Comparison of ENCODE assay signal across 32 cellular contexts in the genomic region with DNA sequence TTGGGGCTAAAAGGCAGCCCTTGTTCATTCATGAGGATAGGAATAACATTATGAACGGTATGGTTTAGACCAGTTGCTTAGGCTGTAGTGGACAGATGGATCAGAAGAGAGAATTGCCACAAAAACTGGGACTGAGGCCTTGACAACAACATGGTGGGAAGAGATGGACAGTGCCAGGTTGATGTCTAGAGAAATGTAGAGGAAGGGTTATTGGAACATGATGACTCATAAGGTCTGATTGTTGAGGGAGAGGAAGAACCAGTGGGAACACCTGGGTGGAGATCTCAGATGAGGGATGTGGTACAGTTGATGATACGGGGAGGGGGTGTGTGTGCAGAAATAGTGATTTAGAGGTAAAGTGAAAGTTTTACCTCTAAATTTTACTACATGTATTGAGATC.
"Had no signal": no experiment of that assay in that cellular context is flagged by ENCODE, and none has a peak within 500 bp of the region (broad histone marks: within the 10 kb centered on the region; RNA-seq: fewer than 3 reads in every experiment).

No MANE protein-coding gene starts in this region.

- DNase-seq: activated B cell treated with CpG ODN at 0.5 μM for 24 hours; activated CD4-positive, alpha-beta memory T cell treated with anti-CD3 and anti-CD28 coated beads for 36 hours; activated CD4-positive, alpha-beta T cell treated with anti-CD3 and anti-CD28 coated beads for 4 hours; activated CD4-positive, alpha-beta T cell treated with anti-CD3 and anti-CD28 coated beads, Interleukin-2, amount 50 U/mL, for 1 hour; activated CD4-positive, CD25-positive, alpha-beta regulatory T cell treated with anti-CD3 and anti-CD28 coated beads, Interleukin-2, amount 50 U/mL, for 72 hours; activated CD8-positive, alpha-beta memory T cell treated with anti-CD3 and anti-CD28 coated beads for 24 hours; activated CD8-positive, alpha-beta memory T cell treated with anti-CD3 and anti-CD28 coated beads, Interleukin-2, amount 10 ng/mL, durations not matched to agents 7 days and 5 days; activated CD8-positive, alpha-beta memory T cell treated with anti-CD3 and anti-CD28 coated beads, Interleukin-2, amount 50 U/mL, for 48 hours; activated effector memory CD4-positive, alpha-beta T cell treated with Interleukin-2 at 50 U/mL for 16 hours; activated naive CD4-positive, alpha-beta T cell treated with anti-CD3 and anti-CD28 coated beads, Interleukin-2, amount 10 ng/mL, durations not matched to agents 7 days and 5 days; activated naive CD8-positive, alpha-beta T cell treated with anti-CD3 and anti-CD28 coated beads, Interleukin-2, amount 50 U/mL, for 24 hours; activated T-cell treated with anti-CD3 and anti-CD28 coated beads, Interleukin-2, amount 50 U/mL, for 48 hours; anterior cingulate cortex; central memory CD4-positive, alpha-beta T cell; NCI-H1092 treated with DMSO at 0.1 percent for 48 hours; NCI-H1417; NCI-H146; NCI-H187; NCI-H2029 treated with DMSO at 0.1 percent for 48 hours; NCI-H2107; NCI-H2171; NCI-H510A; NCI-H526; NCI-H748 treated with DMSO at 0.1 percent for 48 hours; NK-92 treated with Interleukin-12 subunit alpha and Interleukin-12 subunit beta, amount 100 ng/mL, for 24 hours; Right ventricle myocardium superior; SW 1271; T-helper 1 cell; T-helper 2 cell; T-helper 9 cell had no signal

- H3K9me3 Mint-ChIP-seq: activated B cell treated with CpG ODN at 0.5 μM for 24 hours; activated CD4-positive, alpha-beta memory T cell treated with anti-CD3 and anti-CD28 coated beads for 36 hours; activated naive CD4-positive, alpha-beta T cell treated with anti-CD3 and anti-CD28 coated beads, Interleukin-2, amount 10 ng/mL, durations not matched to agents 7 days and 5 days; activated naive CD8-positive, alpha-beta T cell treated with anti-CD3 and anti-CD28 coated beads, Interleukin-2, amount 50 U/mL, for 24 hours; brain had no signal

- H3K4me1 Mint-ChIP-seq: activated B cell treated with CpG ODN at 0.5 μM for 24 hours; activated CD8-positive, alpha-beta memory T cell treated with anti-CD3 and anti-CD28 coated beads, Interleukin-2, amount 10 ng/mL, durations not matched to agents 7 days and 5 days; activated naive CD4-positive, alpha-beta T cell treated with anti-CD3 and anti-CD28 coated beads, Interleukin-2, amount 10 ng/mL, durations not matched to agents 7 days and 5 days; activated naive CD8-positive, alpha-beta T cell treated with anti-CD3 and anti-CD28 coated beads, Interleukin-2, amount 50 U/mL, for 24 hours; brain had no signal

- H3K27me3 Mint-ChIP-seq: activated naive CD4-positive, alpha-beta T cell treated with anti-CD3 and anti-CD28 coated beads, Interleukin-2, amount 10 ng/mL, durations not matched to agents 7 days and 5 days; brain had no signal

- H3K4me3 Mint-ChIP-seq: activated B cell treated with CpG ODN at 0.5 μM for 24 hours; activated CD4-positive, alpha-beta memory T cell treated with anti-CD3 and anti-CD28 coated beads for 36 hours; activated CD8-positive, alpha-beta memory T cell treated with anti-CD3 and anti-CD28 coated beads, Interleukin-2, amount 10 ng/mL, durations not matched to agents 7 days and 5 days; activated naive CD4-positive, alpha-beta T cell treated with anti-CD3 and anti-CD28 coated beads, Interleukin-2, amount 10 ng/mL, durations not matched to agents 7 days and 5 days; activated naive CD8-positive, alpha-beta T cell; activated naive CD8-positive, alpha-beta T cell treated with anti-CD3 and anti-CD28 coated beads, Interleukin-2, amount 50 U/mL, for 24 hours; brain had no signal

- H3K27ac Mint-ChIP-seq: activated B cell treated with CpG ODN at 0.5 μM for 24 hours; activated CD4-positive, alpha-beta memory T cell treated with anti-CD3 and anti-CD28 coated beads for 36 hours; activated CD8-positive, alpha-beta memory T cell treated with anti-CD3 and anti-CD28 coated beads, Interleukin-2, amount 10 ng/mL, durations not matched to agents 7 days and 5 days; activated naive CD4-positive, alpha-beta T cell treated with anti-CD3 and anti-CD28 coated beads, Interleukin-2, amount 10 ng/mL, durations not matched to agents 7 days and 5 days; activated naive CD8-positive, alpha-beta T cell; activated naive CD8-positive, alpha-beta T cell treated with anti-CD3 and anti-CD28 coated beads, Interleukin-2, amount 50 U/mL, for 24 hours had no signal

- H3K36me3 Mint-ChIP-seq: activated CD4-positive, alpha-beta memory T cell treated with anti-CD3 and anti-CD28 coated beads for 36 hours; activated CD8-positive, alpha-beta memory T cell treated with anti-CD3 and anti-CD28 coated beads, Interleukin-2, amount 10 ng/mL, durations not matched to agents 7 days and 5 days; activated naive CD4-positive, alpha-beta T cell treated with anti-CD3 and anti-CD28 coated beads, Interleukin-2, amount 10 ng/mL, durations not matched to agents 7 days and 5 days; activated naive CD8-positive, alpha-beta T cell; brain had no signal

- ATAC-seq: activated CD8-positive, alpha-beta memory T cell treated with anti-CD3 and anti-CD28 coated beads, Interleukin-2, amount 10 ng/mL, durations not matched to agents 7 days and 5 days; activated naive CD8-positive, alpha-beta T cell treated with anti-CD3 and anti-CD28 coated beads, Interleukin-2, amount 50 U/mL, for 24 hours had no signal
